16 cellular contexts compared by ENCODE assay signal in the genomic region with DNA sequence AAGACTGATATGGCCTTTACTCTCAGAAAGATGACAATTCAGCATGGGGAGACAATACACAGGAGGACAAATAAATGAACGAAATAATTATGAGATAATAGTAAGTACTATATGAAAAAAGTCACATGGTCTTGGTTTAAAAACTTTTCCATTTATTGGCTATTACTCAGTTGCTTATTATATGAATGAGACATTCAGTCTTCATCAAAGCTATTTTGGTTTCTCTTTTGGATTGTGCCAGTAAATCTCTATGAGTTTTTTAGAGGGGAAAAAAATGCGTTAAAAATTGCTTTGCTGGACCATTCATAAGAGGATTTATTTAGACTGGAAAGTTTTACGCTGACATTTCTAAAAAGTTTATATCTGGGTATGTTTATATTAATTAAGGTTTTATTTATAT.
A peak's percentile ranks its signal among the peaks of the same experiment; 100 is the strongest.
DNase-seq lines count a peak whose midpoint lies in the region; ATAC-seq, FAIRE-seq and TF ChIP-seq lines count a peak whose summit lies in the region.
"Had no signal": no experiment of that assay in that cellular context is flagged by ENCODE, and none has a peak within 500 bp of the region (broad histone marks: within the 10 kb centered on the region; RNA-seq: fewer than 3 reads in every experiment).

No MANE protein-coding gene starts in this region.

- no peaks in the 10 kb centered on the region for H3K9me3 Mint-ChIP-seq in CD8-positive, alpha-beta T cell
- H3K9me3 Mint-ChIP-seq: activated CD4-positive, alpha-beta memory T cell treated with anti-CD3 and anti-CD28 coated beads for 36 hours; activated naive CD8-positive, alpha-beta T cell treated with anti-CD3 and anti-CD28 coated beads, Interleukin-2, amount 50 U/mL, for 24 hours; activated T-cell treated with anti-CD3 and anti-CD28 coated beads, Interleukin-2, amount 50 U/mL, for 72 hours had no signal

- H3K4me3 Mint-ChIP-seq in CD8-positive, alpha-beta T cell: no peak overlapping the region
- H3K4me3 Mint-ChIP-seq: activated CD4-positive, alpha-beta memory T cell treated with anti-CD3 and anti-CD28 coated beads for 36 hours; activated naive CD8-positive, alpha-beta T cell treated with anti-CD3 and anti-CD28 coated beads, Interleukin-2, amount 50 U/mL, for 24 hours; activated T-cell treated with anti-CD3 and anti-CD28 coated beads, Interleukin-2, amount 50 U/mL, for 72 hours had no signal

- TF ChIP-seq CTCF in right atrium auricular region (IDR thresholded peaks at IDR 0.05) (no peak), fibroblast of the aortic adventitia (IDR thresholded peaks at IDR 0.05; ENCODE audit: insufficient read depth, low read length) (no peak), sigmoid colon (IDR thresholded peaks at IDR 0.05) (no peak)
- TF ChIP-seq CTCF in CD8-positive, alpha-beta T cell (IDR thresholded peaks at IDR 0.05): no peak

- WGBS in sigmoid colon, 2 donors: 60 to 80% methylated on average over 3 of the region's 3 CpGs

- H3K27ac ChIP-seq in right atrium auricular region: peak overlapping the region; percentile 14 to 86
- peak overlapping the region; percentile 74 to 88 (median 82) for H3K27ac ChIP-seq in sigmoid colon
- no peak overlapping the region for H3K27ac ChIP-seq in CD8-positive, alpha-beta T cell (ENCODE audit: low read depth, low read length)

- no peak overlapping the region for H3K27ac Mint-ChIP-seq in CD8-positive, alpha-beta T cell
- H3K27ac Mint-ChIP-seq: activated CD4-positive, alpha-beta memory T cell treated with anti-CD3 and anti-CD28 coated beads for 36 hours; activated naive CD8-positive, alpha-beta T cell treated with anti-CD3 and anti-CD28 coated beads, Interleukin-2, amount 50 U/mL, for 24 hours; activated T-cell treated with anti-CD3 and anti-CD28 coated beads, Interleukin-2, amount 50 U/mL, for 72 hours had no signal

- DNase-seq in right atrium auricular region (ENCODE audit: low spot score): no peak
- DNase-seq in left cardiac atrium: no peak
- peak; percentile 51 for DNase-seq in fibroblast of the aortic adventitia (ENCODE audit: low read depth)
- no peak for DNase-seq in sigmoid colon
- DNase-seq in frontal cortex (ENCODE audit: low spot score in 2 of 2): no peak
- no peak for DNase-seq in CD8-positive, alpha-beta T cell
- DNase-seq in GDM1 (lab: John Stamatoyannopoulos, UW): no peak
- DNase-seq: activated CD4-positive, alpha-beta memory T cell treated with anti-CD3 and anti-CD28 coated beads for 36 hours; activated naive CD8-positive, alpha-beta T cell treated with anti-CD3 and anti-CD28 coated beads, Interleukin-2, amount 50 U/mL, for 24 hours; activated T-cell treated with anti-CD3 and anti-CD28 coated beads, Interleukin-2, amount 50 U/mL, for 72 hours; erythroblast; KG1; mammary epithelial cell; NCI-H226; stimulated activated naive CD4-positive, alpha-beta T cell treated with Interleukin-2 at 50 U/mL for 16 hours had no signal

- ATAC-seq in left cardiac atrium (no peak), HG02981 (IDR thresholded peaks at IDR 0.05; ENCODE audit: unreplicated experiment) (no peak)
- no peak for ATAC-seq in CD8-positive, alpha-beta T cell
- ATAC-seq: activated naive CD8-positive, alpha-beta T cell treated with anti-CD3 and anti-CD28 coated beads, Interleukin-2, amount 50 U/mL, for 24 hours; activated T-cell treated with anti-CD3 and anti-CD28 coated beads, Interleukin-2, amount 50 U/mL, for 72 hours had no signal

- no peak for TF ChIP-seq POLR2A in sigmoid colon (IDR thresholded peaks at IDR 0.05)

- peaks cover 46% of the 10 kb centered on the region for H3K4me1 Mint-ChIP-seq in CD8-positive, alpha-beta T cell (ENCODE audit: low read depth)

- peaks cover 0 to 55% of the 10 kb centered on the region in 2 donors for H3K4me1 ChIP-seq in right atrium auricular region
- peaks cover 0 to 54% (median 47%) of the 10 kb centered on the region in 4 donors for H3K4me1 ChIP-seq in sigmoid colon
- H3K4me1 ChIP-seq in CD8-positive, alpha-beta T cell (ENCODE audit: insufficient read depth, low read length): peaks cover 29% of the 10 kb centered on the region

- POLR2A ChIA-PET in CD8-positive, alpha-beta T cell (lab: Charles Lee): no interaction called here

- FAIRE-seq in frontal cortex (lab: Jason Lieb, UNC): no peak

- H3K4me3 ChIP-seq in right atrium auricular region (no peak overlapping the region), fibroblast of the aortic adventitia (ENCODE audit: low read depth, low read length) (no peak overlapping the region), sigmoid colon (no peak overlapping the region)
- H3K4me3 ChIP-seq in CD8-positive, alpha-beta T cell (ENCODE audit: low read depth, low read length): no peak overlapping the region

- H3K36me3 ChIP-seq in right atrium auricular region: no peaks in the 10 kb centered on the region
- no peaks in the 10 kb centered on the region for H3K36me3 ChIP-seq in sigmoid colon
- H3K36me3 ChIP-seq in CD8-positive, alpha-beta T cell (ENCODE audit: insufficient read depth, low read length): no peaks in the 10 kb centered on the region

- no peaks in the 10 kb centered on the region for H3K36me3 Mint-ChIP-seq in CD8-positive, alpha-beta T cell

- no peak for TF ChIP-seq EP300 in sigmoid colon (IDR thresholded peaks at IDR 0.05)

- CTCF ChIA-PET in CD8-positive, alpha-beta T cell (lab: Charles Lee): no interaction called here

- H3K27me3 ChIP-seq in right atrium auricular region (no peaks in the 10 kb centered on the region), sigmoid colon (no peaks in the 10 kb centered on the region)
- H3K27me3 ChIP-seq in CD8-positive, alpha-beta T cell (ENCODE audit: insufficient read depth, low read length): no peaks in the 10 kb centered on the region

- intact Hi-C loops in left cardiac atrium (cut with DNase I) (loop anchor here in 1 of 2 donors (5.0 kb wide), 1 partner anchor 42 kb away; no protein-coding TSS in a partner anchor), sigmoid colon (cut with DNase I) (no loop called here)
- intact Hi-C loops in CD8-positive, alpha-beta T cell (cut with DNase I, micrococcal nuclease): loop anchor here in 1 of 2 experiments (5.0 kb wide), 2 partner anchors 53 to 137 kb away; a partner anchor contains a TSS

- H3K9me3 ChIP-seq in right atrium auricular region: no peaks in the 10 kb centered on the region
- H3K9me3 ChIP-seq in sigmoid colon: no peaks in the 10 kb centered on the region
- H3K9me3 ChIP-seq in CD8-positive, alpha-beta T cell (ENCODE audit: low read length): no peaks in the 10 kb centered on the region

- H3K27me3 Mint-ChIP-seq in CD8-positive, alpha-beta T cell (ENCODE audit: low read depth): no peaks in the 10 kb centered on the region
- H3K27me3 Mint-ChIP-seq: activated CD4-positive, alpha-beta memory T cell treated with anti-CD3 and anti-CD28 coated beads for 36 hours had no signal
